Comparison of ENCODE assay signal across 9 cellular contexts in the genomic region with DNA sequence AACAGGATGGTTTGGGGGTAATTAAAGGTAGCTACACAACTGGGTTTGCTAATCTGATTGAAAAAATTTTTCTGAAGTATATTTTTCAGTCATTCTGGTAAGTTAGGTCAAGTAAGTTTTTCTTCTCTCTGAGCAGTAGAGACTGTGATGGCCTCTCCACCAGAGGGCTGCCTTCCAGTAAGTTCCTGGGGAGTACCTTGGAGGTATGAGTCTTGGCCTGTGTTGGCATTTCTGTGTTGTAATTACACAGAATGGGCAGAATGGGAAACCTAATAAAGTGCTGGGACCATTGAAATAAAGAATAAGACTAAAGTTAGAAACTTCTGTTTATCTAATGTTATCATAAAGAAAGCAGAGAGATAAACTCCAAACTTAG.
A peak's percentile ranks its signal among the peaks of the same experiment; 100 is the strongest.
DNase-seq lines count a peak whose midpoint lies in the region; ATAC-seq and TF ChIP-seq lines count a peak whose summit lies in the region.
"Had no signal": no experiment of that assay in that cellular context is flagged by ENCODE, and none has a peak within 500 bp of the region (broad histone marks: within the 10 kb centered on the region; RNA-seq: fewer than 3 reads in every experiment).

No MANE protein-coding gene starts in this region.

- H3K4me1 ChIP-seq in KMS-11 (ENCODE audit: low read depth, poor library complexity, severe bottlenecking): peaks cover 25% of the 10 kb centered on the region

- H3K9ac ChIP-seq in KMS-11: no peak overlapping the region

- H3K27ac ChIP-seq in KMS-11: no peak overlapping the region

- H2AFZ ChIP-seq in KMS-11 (ENCODE audit: low read depth): 0 out of 2 replicates have a peak overlapping the region, but pooled peaks have one; percentile 7

- DNase-seq in AG09309 (ENCODE audit: low read depth): no peak
- no peak for DNase-seq in left lobe of liver (ENCODE audit: low spot score)
- DNase-seq in KG1 (lab: John Stamatoyannopoulos, UW): no peak
- DNase-seq in COR-L47 (lab: John Stamatoyannopoulos, UW): no peak
- no peak for DNase-seq in NCI-H526 treated with DMSO at 0.1 percent for 48 hours (lab: John Stamatoyannopoulos, UW)
- DNase-seq: activated naive CD4-positive, alpha-beta T cell treated with anti-CD3 and anti-CD28 coated beads, Interleukin-2, amount 50 U/mL, for 16 hours had no signal

- peaks cover 49% of the 10 kb centered on the region for H3K4me1 Mint-ChIP-seq in brain

- no peaks in the 10 kb centered on the region for H4K20me1 ChIP-seq in KMS-11 (ENCODE audit: insufficient read depth)

- no peaks in the 10 kb centered on the region for H3K27me3 ChIP-seq in KMS-11 (ENCODE audit: insufficient read depth, low read depth)

- peaks cover 4% of the 10 kb centered on the region for H3K27me3 Mint-ChIP-seq in brain

- H3K4me3 Mint-ChIP-seq in brain: peak overlapping the region in 1 of 5 experiments; percentile 13

- no peaks in the 10 kb centered on the region for H3K36me3 Mint-ChIP-seq in brain

- H3K27ac Mint-ChIP-seq in brain: peak overlapping the region; percentile 12 to 89 (median 56)

- TF ChIP-seq CTCF in AG09309 (IDR thresholded peaks at IDR 0.05; ENCODE audit: control insufficient read depth, insufficient read depth, low read depth, low read length, missing control alignments): peak; percentile 62
- TF ChIP-seq CTCF in KMS-11 (conservative IDR thresholded peaks at IDR 0.05; ENCODE audit: low read depth, low read length): peak; percentile 59; the same call in 1 of the 2 replicates
- TF ChIP-seq CTCF in brain (conservative IDR thresholded peaks at IDR 0.05): peak; percentile 21 to 55

- H3K4me2 ChIP-seq in KMS-11: no peak overlapping the region

- H3K36me3 ChIP-seq in KMS-11 (ENCODE audit: insufficient read depth): no peaks in the 10 kb centered on the region

- H3K4me3 ChIP-seq in AG09309 (ENCODE audit: control insufficient read depth, low read depth, low read length) (no peak overlapping the region), KMS-11 (IDR thresholded peaks at IDR 0.05; ENCODE audit: insufficient read depth, low read depth, low read length) (no peak overlapping the region)

- peaks cover 0 to 2% (median 0%) of the 10 kb centered on the region in 5 experiments for H3K9me3 Mint-ChIP-seq in brain

- ATAC-seq in left lobe of liver (peak; percentile 73), HG02840 (IDR thresholded peaks at IDR 0.05; ENCODE audit: low FRiP score, unreplicated experiment) (no peak)

- no peaks in the 10 kb centered on the region for H3K79me2 ChIP-seq in KMS-11 (ENCODE audit: insufficient read depth, low read depth)
